7 cellular contexts compared by ENCODE assay signal in genomic region chr6:48486373-48486772, GRCh38.
"Had no signal": no experiment of that assay in that cellular context is flagged by ENCODE, and none has a peak within 500 bp of the region (broad histone marks: within the 10 kb centered on the region; RNA-seq: fewer than 3 reads in every experiment).

No MANE protein-coding gene starts in this region.

- DNase-seq: GDM1, GF-D8 had no signal

- FAIRE-seq: G401.6, GM12891, GM12892, GM18507, GM19239 had no signal
